In the genomic region with DNA sequence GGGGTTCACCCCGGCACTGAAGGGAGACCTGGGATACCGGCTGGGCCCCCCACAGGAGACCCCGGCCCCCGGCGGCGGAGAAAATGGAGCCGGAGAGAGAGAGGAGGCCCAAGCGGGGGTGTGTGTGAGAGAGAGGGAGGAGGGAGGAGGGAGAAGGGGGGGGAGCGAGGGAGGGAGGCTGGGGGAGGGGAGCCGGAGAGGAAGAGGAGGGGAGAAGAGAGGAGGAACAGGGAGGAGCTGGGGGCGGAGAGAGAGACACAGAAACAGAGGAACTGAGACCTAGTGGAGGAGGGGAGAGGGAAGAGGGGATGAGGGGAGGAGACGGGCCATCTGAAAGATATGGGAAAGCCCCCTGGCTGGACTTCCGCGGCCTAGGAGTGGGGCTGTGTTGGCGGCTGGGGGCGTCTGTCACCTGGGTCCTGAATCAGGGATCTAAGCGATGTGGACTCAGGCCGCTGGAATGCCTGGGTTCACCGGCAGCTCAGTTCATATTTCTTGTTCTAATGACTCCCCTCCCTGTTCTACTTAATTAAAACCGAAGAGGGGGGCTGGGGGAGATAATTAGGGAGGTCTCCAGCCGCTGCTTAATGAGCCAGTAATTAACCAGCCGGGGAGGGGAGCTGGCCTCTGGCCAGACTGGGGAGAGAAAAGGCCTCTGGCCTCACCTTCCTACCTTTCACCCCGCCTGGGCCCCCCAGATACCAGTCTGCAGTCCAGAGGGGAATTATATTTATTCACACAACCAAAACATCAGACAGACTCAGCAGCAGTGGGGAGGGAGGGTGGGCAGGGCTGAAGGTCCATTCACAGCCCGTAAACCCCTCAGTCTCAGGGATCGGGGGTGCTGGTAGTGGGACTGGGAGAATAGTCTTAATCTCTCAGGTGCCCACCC, we compare ENCODE assay signal across 1 cellular context.
A peak's percentile ranks its signal among the peaks of the same experiment; 100 is the strongest.
TF ChIP-seq lines count a peak whose summit lies in the region.

A gene with protein sequence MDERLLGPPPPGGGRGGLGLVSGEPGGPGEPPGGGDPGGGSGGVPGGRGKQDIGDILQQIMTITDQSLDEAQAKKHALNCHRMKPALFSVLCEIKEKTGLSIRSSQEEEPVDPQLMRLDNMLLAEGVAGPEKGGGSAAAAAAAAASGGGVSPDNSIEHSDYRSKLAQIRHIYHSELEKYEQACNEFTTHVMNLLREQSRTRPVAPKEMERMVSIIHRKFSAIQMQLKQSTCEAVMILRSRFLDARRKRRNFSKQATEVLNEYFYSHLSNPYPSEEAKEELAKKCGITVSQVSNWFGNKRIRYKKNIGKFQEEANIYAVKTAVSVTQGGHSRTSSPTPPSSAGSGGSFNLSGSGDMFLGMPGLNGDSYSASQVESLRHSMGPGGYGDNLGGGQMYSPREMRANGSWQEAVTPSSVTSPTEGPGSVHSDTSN (minus strand): TSS at position 149 of the 892 bp plus-strand sequence. CDS start 287 bp downstream, outside the sequence.

TF ChIP-seq in SK-N-SH, 30 proteins besides CTCF, POLR2A, EP300 and RAD21 (continued from another document):
- TF ChIP-seq REST (IDR thresholded peaks at IDR 0.05; ENCODE audit: low read depth, low read length) = 0 out of 2 replicates have a peak, but pooled peaks have one; percentile 16
- TF ChIP-seq, protein P1, sequence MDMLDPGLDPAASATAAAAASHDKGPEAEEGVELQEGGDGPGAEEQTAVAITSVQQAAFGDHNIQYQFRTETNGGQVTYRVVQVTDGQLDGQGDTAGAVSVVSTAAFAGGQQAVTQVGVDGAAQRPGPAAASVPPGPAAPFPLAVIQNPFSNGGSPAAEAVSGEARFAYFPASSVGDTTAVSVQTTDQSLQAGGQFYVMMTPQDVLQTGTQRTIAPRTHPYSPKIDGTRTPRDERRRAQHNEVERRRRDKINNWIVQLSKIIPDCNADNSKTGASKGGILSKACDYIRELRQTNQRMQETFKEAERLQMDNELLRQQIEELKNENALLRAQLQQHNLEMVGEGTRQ (IDR thresholded peaks at IDR 0.05; ENCODE audit: borderline replicate concordance, low read depth, low read length) = no peak
- no peak for TF ChIP-seq YY1 (IDR thresholded peaks at IDR 0.05; ENCODE audit: low read depth)
- TF ChIP-seq FOSL2 (IDR thresholded peaks at IDR 0.05; ENCODE audit: borderline replicate concordance, low read depth) = no peak
- no peak for TF ChIP-seq RCOR1 (IDR thresholded peaks at IDR 0.05; ENCODE audit: low read length)
- TF ChIP-seq TCF12 (IDR thresholded peaks at IDR 0.05) = no peak
- no peak for TF ChIP-seq MXI1 (IDR thresholded peaks at IDR 0.05; ENCODE audit: low read depth, low read length)
- no peak for TF ChIP-seq MAX (IDR thresholded peaks at IDR 0.05; ENCODE audit: low read depth)
- no peak for TF ChIP-seq MEF2A (IDR thresholded peaks at IDR 0.05; ENCODE audit: borderline replicate concordance, low read depth)
- TF ChIP-seq, protein P2, sequence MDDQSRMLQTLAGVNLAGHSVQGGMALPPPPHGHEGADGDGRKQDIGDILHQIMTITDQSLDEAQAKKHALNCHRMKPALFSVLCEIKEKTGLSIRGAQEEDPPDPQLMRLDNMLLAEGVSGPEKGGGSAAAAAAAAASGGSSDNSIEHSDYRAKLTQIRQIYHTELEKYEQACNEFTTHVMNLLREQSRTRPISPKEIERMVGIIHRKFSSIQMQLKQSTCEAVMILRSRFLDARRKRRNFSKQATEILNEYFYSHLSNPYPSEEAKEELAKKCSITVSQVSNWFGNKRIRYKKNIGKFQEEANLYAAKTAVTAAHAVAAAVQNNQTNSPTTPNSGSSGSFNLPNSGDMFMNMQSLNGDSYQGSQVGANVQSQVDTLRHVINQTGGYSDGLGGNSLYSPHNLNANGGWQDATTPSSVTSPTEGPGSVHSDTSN (IDR thresholded peaks at IDR 0.05) = no peak
- no peak for TF ChIP-seq EZH2phosphoT487 (IDR thresholded peaks at IDR 0.05; ENCODE audit: borderline replicate concordance, low read depth)
- TF ChIP-seq NRF1 (IDR thresholded peaks at IDR 0.05; ENCODE audit: low read depth, low read length) = no peak
